In the genomic region with DNA sequence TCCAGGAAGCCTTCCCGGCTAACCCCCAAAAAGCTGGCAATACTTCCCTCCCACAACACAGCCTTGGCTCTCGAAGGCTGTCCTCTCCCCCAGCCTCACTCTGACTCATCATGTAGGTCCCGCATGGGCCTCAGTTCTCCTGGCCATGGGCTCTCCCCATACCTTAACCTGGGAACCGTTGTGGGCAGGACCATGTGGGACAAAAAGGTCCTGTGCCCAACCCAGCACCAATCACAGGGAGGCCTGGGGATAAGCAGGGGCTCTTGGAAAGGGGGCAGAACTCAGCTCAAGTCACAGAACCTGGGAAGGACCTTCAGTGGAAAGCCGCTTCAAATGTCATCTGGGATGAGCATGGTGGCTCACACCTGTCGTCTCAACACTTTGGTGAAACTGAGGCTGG, we compare ENCODE assay signal across 9 cellular contexts.
"Had no signal": no experiment of that assay in that cellular context is flagged by ENCODE, and none has a peak within 500 bp of the region (broad histone marks: within the 10 kb centered on the region; RNA-seq: fewer than 3 reads in every experiment).

No MANE protein-coding gene starts in this region.

- H3K9me3 Mint-ChIP-seq: GM23338, HFFc6 had no signal

- H3K4me1 ChIP-seq: HAP-1 had no signal

- ATAC-seq: GM23338, HCT116, K562 had no signal

- H3K9me3 ChIP-seq: HAP-1 had no signal

- H2AFZ ChIP-seq: GM23338 had no signal

- DNase-seq: H7, HFFc6, IMR-90, KG1 had no signal

- H3K4me3 Mint-ChIP-seq: GM23338, HFFc6 had no signal

- H3K36me3 ChIP-seq: HAP-1 had no signal

- H3K27ac ChIP-seq: HL-60 had no signal

- H3K4me3 ChIP-seq: GM23338, HAP-1, K562 had no signal

- H3K27ac Mint-ChIP-seq: GM23338, HFFc6 had no signal

- H3K4me2 ChIP-seq: GM23338 had no signal
